Comparison of ENCODE assay signal across 22 cellular contexts in genomic region chr5:28678899-28679298, GRCh38.
"Had no signal": no experiment of that assay in that cellular context is flagged by ENCODE, and none has a peak within 500 bp of the region (broad histone marks: within the 10 kb centered on the region; RNA-seq: fewer than 3 reads in every experiment).

No MANE protein-coding gene starts in this region.

- H3K27me3 ChIP-seq: ovary, right atrium auricular region, right lobe of liver, tibial nerve, uterus had no signal

- H3K9me3 ChIP-seq: left ventricle myocardium inferior, ovary, right atrium auricular region, right lobe of liver, tibial nerve, uterus had no signal

- ATAC-seq: mucosa of descending colon; naive thymus-derived CD4-positive, alpha-beta T cell; natural killer cell treated with Interleukin-12 subunit alpha and Interleukin-12 subunit beta and Interleukin-15 and Interleukin-18, amount 100 ng/mL, for 72 hours; right lobe of liver; stimulated activated memory B cell treated with anti-CD40 and anti-IgM and Interleukin-4, amounts not matched to agents 10 μg/mL and 1 μg/mL and 100 μg/mL, for 72 hours; stimulated activated naive CD8-positive, alpha-beta T cell treated with anti-CD3 and anti-CD28 coated beads, Interleukin-15, amount 100 ng/mL, for 72 hours had no signal

- H3K36me3 ChIP-seq: left ventricle myocardium inferior, ovary, right atrium auricular region, right lobe of liver, tibial nerve, uterus had no signal

- H3K4me1 ChIP-seq: left ventricle myocardium inferior, right atrium auricular region, right lobe of liver, tibial nerve, uterus had no signal

- DNase-seq: hippocampal formation; immature natural killer cell; kidney; left ventricle myocardium inferior; midbrain; mucosa of descending colon; naive thymus-derived CD4-positive, alpha-beta T cell; ovary; right lobe of liver; stimulated activated CD4-positive, alpha-beta T cell treated with anti-CD3 and anti-CD28 coated beads, Interleukin-1b, Interleukin-23, amount 100 ng/mL, for 48 hours; stimulated activated CD4-positive, alpha-beta T cell treated with anti-CD3 and anti-CD28 coated beads, Interleukin-2, amount 100 ng/mL, for 48 hours; stimulated activated CD4-positive, alpha-beta T cell treated with anti-CD3 and anti-CD28 coated beads, Interleukin-4, amount 100 ng/mL, for 4 hours; stimulated activated CD8-positive, alpha-beta memory T cell treated with anti-CD3 and anti-CD28 coated beads, Interleukin-4, amount 100 ng/mL, for 48 hours; stimulated activated naive CD4-positive, alpha-beta T cell treated with Interleukin-2 at 50 U/mL for 16 hours; stimulated activated naive CD8-positive, alpha-beta T cell treated with anti-CD3 and anti-CD28 coated beads, Interleukin-15, amount 100 ng/mL, for 72 hours; substantia nigra; uterus had no signal

- H3K4me3 ChIP-seq: left ventricle myocardium inferior, mucosa of descending colon, ovary, right atrium auricular region, right lobe of liver, smooth muscle cell, tibial nerve, uterus had no signal

- H3K27ac ChIP-seq: left ventricle myocardium inferior, ovary, right atrium auricular region, right lobe of liver, tibial nerve, uterus had no signal
